Comparison of ENCODE assay signal across 1 cellular context in the genomic region with DNA sequence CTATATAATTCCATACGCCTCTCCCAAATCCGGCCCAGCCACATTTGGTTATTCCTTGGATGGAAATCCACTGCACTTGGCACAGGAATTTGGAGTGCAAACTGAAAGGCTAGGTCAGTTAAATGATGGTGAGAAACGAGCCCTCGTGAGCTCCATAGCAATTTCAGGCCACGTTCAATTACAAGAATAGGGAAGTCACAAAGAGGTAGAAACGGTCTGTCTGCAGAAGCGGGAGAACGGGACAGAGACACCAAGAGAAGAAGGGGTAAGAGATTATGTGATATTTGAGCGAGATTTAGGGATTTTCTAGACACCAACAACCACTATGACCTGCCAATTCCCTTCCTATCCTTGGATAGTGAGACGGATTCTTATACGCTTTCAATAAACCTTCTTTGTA.
TF ChIP-seq lines count a peak whose summit lies in the region.

No MANE protein-coding gene starts in this region.

TF ChIP-seq in SK-N-SH treated with all-trans-retinoic acid at 6 μM for 48 hours, 23 proteins besides CTCF, POLR2A, EP300 and RAD21 (continued from another document):
- TF ChIP-seq, protein P1, sequence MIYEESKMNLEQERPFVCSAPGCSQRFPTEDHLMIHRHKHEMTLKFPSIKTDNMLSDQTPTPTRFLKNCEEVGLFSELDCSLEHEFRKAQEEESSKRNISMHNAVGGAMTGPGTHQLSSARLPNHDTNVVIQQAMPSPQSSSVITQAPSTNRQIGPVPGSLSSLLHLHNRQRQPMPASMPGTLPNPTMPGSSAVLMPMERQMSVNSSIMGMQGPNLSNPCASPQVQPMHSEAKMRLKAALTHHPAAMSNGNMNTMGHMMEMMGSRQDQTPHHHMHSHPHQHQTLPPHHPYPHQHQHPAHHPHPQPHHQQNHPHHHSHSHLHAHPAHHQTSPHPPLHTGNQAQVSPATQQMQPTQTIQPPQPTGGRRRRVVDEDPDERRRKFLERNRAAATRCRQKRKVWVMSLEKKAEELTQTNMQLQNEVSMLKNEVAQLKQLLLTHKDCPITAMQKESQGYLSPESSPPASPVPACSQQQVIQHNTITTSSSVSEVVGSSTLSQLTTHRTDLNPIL (CRISPR knock-in tag; IDR thresholded peaks at IDR 0.05; ENCODE audit: low read depth) = no peak
- TF ChIP-seq ZFP3 (CRISPR knock-in tag; IDR thresholded peaks at IDR 0.05) = no peak
